Comparison of ENCODE assay signal across 8 cellular contexts in the genomic region with DNA sequence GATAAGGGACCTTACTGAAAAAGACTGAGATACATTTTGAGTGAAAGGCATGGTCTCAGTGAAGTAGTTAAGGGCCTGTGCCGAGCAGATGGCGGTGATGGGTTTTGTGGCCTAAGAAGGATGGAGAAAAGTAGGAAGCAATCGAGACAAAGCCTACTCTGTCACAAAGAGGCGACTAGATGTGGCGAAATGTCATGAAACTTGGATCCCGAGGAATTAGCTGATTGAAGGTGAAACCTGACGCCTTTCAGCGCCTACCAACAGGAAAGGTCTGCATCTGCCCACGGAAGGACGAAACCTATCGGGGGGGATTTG. TPM values are rescaled to one million over a fixed set of nuclear protein-coding genes. Genes with fewer than 3 reads are reported as not detected.
DNase-seq lines count a peak whose midpoint lies in the region; ATAC-seq, FAIRE-seq and TF ChIP-seq lines count a peak whose summit lies in the region.

No MANE protein-coding gene starts in this region.

- no peak for TF ChIP-seq CTCF in A549 (IDR thresholded peaks at IDR 0.05)
- no peak for TF ChIP-seq CTCF in retinal pigment epithelial cell (conservative IDR thresholded peaks at IDR 0.05; ENCODE audit: low read depth, low read length)

- no peak for TF ChIP-seq POLR2A in A549 (IDR thresholded peaks at IDR 0.05; ENCODE audit: low read length)

- H3K27ac ChIP-seq in A549: peak overlapping the region; percentile 78 to 94

- FAIRE-seq in A549 (lab: Jason Lieb, UNC): no peak

- TF ChIP-seq RAD21 in A549 (conservative IDR thresholded peaks at IDR 0.05 in 1 of 2, IDR thresholded peaks at IDR 0.05 in 1 of 2): no peak

- peak overlapping the region; percentile 66 for H3K4me3 ChIP-seq in A549
- H3K4me3 ChIP-seq in retinal pigment epithelial cell (ENCODE audit: low read length): peak overlapping the region; percentile 94

- CTCF ChIA-PET in A549 (lab: Yijun Ruan, JAX): interaction anchor here (0.8 kb wide), 1 partner anchor 541 kb away, joined by 3 read pairs; no protein-coding TSS in a partner anchor

- POLR2A ChIA-PET in A549 (lab: Yijun Ruan, JAX): interaction anchor here (0.6 to 1.5 kb wide), 8 partner anchors 10 to 231 kb away, joined by 3 to 19 read pairs (median 4); partner anchors contain the start of gene PTPN2

- TF ChIP-seq EP300 in A549 (IDR thresholded peaks at IDR 0.05): no peak

- ATAC-seq in A549 (peak; percentile 8 to 11; a peak in 4 of 6 replicates), GM21717 (IDR thresholded peaks at IDR 0.05; ENCODE audit: unreplicated experiment) (peak; percentile 1), HG03045 (IDR thresholded peaks at IDR 0.05; ENCODE audit: unreplicated experiment) (no peak)

- DNase-seq in A549 (ENCODE audit: low read depth in 1 of 2, low spot score in 1 of 2) (no peak), SW480 (ENCODE audit: low spot score) (peak; percentile 60), glomerular endothelial cell (ENCODE audit: extremely low read depth, low read depth, low spot score) (peak; percentile 7), retinal pigment epithelial cell (ENCODE audit: low read depth) (peak; percentile 23), GDM1 (lab: John Stamatoyannopoulos, UW) (no peak), EL (no peak)

- peaks cover 17% of the 10 kb centered on the region for H3K4me1 ChIP-seq in A549

- 10% methylated on average over 11 of the region's 11 CpGs for WGBS in A549 (ENCODE audit: missing lambda C conversion rate)

- H3K9me3 ChIP-seq in A549: no peaks in the 10 kb centered on the region

- peak overlapping the region; percentile 83 for H3K4me2 ChIP-seq in A549

TF ChIP-seq in A549, 52 proteins besides CTCF, POLR2A, EP300 and RAD21:
- TF ChIP-seq ATOH8 (CRISPR knock-in tag; IDR thresholded peaks at IDR 0.05; ENCODE audit: low read depth): no peak
- no peak for TF ChIP-seq ESRRA (IDR thresholded peaks at IDR 0.05; ENCODE audit: borderline replicate concordance, low read length)
- TF ChIP-seq PBX3 (IDR thresholded peaks at IDR 0.05): no peak
- TF ChIP-seq REST (IDR thresholded peaks at IDR 0.05): no peak
- TF ChIP-seq GATA3 (IDR thresholded peaks at IDR 0.05; ENCODE audit: borderline replicate concordance): no peak
- no peak; the same call in 1 of the 2 replicates for TF ChIP-seq PHF8 (IDR thresholded peaks at IDR 0.05; ENCODE audit: borderline replicate concordance, low read depth)
- TF ChIP-seq HEYL (CRISPR knock-in tag; IDR thresholded peaks at IDR 0.05): no peak
- no peak for TF ChIP-seq FOSL2 (IDR thresholded peaks at IDR 0.05)
- TF ChIP-seq FOSL2 (CRISPR knock-in tag; IDR thresholded peaks at IDR 0.05): no peak
- no peak for TF ChIP-seq KDM5A (IDR thresholded peaks at IDR 0.05)
- no peak for TF ChIP-seq CEBPB (IDR thresholded peaks at IDR 0.05)
- no peak for TF ChIP-seq NR3C1 (IDR thresholded peaks at IDR 0.05)
- TF ChIP-seq JUN (IDR thresholded peaks at IDR 0.05): no peak
- no peak for TF ChIP-seq ZFP36 (IDR thresholded peaks at IDR 0.05; ENCODE audit: borderline replicate concordance, partially characterized antibody)
- TF ChIP-seq, protein P1, sequence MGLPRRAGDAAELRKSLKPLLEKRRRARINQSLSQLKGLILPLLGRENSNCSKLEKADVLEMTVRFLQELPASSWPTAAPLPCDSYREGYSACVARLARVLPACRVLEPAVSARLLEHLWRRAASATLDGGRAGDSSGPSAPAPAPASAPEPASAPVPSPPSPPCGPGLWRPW (IDR thresholded peaks at IDR 0.05): no peak
- TF ChIP-seq KDM1A (IDR thresholded peaks at IDR 0.05; ENCODE audit: low read depth): no peak
- no peak for TF ChIP-seq POLR2AphosphoS2 (conservative IDR thresholded peaks at IDR 0.05; ENCODE audit: low read length)
- no peak for TF ChIP-seq HDAC2 (IDR thresholded peaks at IDR 0.05)
- no peak for TF ChIP-seq HOXB13 (CRISPR knock-in tag; IDR thresholded peaks at IDR 0.05; ENCODE audit: low read depth)
- no peak for TF ChIP-seq TFCP2L1 (CRISPR knock-in tag; IDR thresholded peaks at IDR 0.05)
- TF ChIP-seq FOXS1 (CRISPR knock-in tag; IDR thresholded peaks at IDR 0.05): no peak

RNA-seq across cellular contexts. Expression of gene CEP192, which starts 0.5 kb away (rescaled TPM):
- 19.2 and 21.1 TPM in 2 replicates for polyA plus RNA-seq in A549 (2011; rRNA removed)
- 8.3 and 9.1 TPM in 2 replicates for polyA plus RNA-seq in A549 (2012; cell fraction: cytosol; rRNA removed)
- polyA plus RNA-seq in A549 (2012; cell fraction: nucleus; rRNA removed): 15.0 and 22.6 TPM in 2 replicates
- 7.9 to 9.1 TPM (median 8.9 TPM) in 3 replicates for polyA plus RNA-seq in A549 (2017; fragmentation: RNase III; extraction: RNeasy Plus Mini Kit Qiagen cat#74134 plus additional on column Dnase treatment)
- 27.3 and 35.3 TPM in 2 replicates for polyA minus RNA-seq in A549 (2011; rRNA and poly(A)+ RNA removed)
- total RNA-seq in glomerular endothelial cell: 15.1 and 16.0 TPM in 2 replicates

RNA-seq across cellular contexts. Expression of gene SEH1L, which starts 42.8 kb away (rescaled TPM):
- polyA plus RNA-seq in A549 (2011; rRNA removed) (63.1 and 70.6 TPM in 2 replicates), A549 (2017; fragmentation: RNase III; extraction: RNeasy Plus Mini Kit Qiagen cat#74134 plus additional on column Dnase treatment) (31.6 to 36.2 TPM (median 32.7 TPM) in 3 replicates)
- polyA plus RNA-seq in A549 (2012; cell fraction: cytosol; rRNA removed): 21.8 and 22.9 TPM in 2 replicates
- polyA plus RNA-seq in A549 (2012; cell fraction: nucleus; rRNA removed): 10.6 and 13.6 TPM in 2 replicates
- 60.3 and 66.9 TPM in 2 replicates for polyA minus RNA-seq in A549 (2011; rRNA and poly(A)+ RNA removed)
- total RNA-seq in glomerular endothelial cell: 22.5 and 25.3 TPM in 2 replicates

Comparison
In these comparisons a context has a peak if more than half of its experiments do, and no peak if none do; other contexts are left out.
1. DNase-seq: peak in SW480 (single experiment), glomerular endothelial cell (single experiment) and retinal pigment epithelial cell (single experiment); none in A549 (0 of 2), GDM1 (single experiment) and EL (single experiment).